In genomic region chr12:6038160-6038559, GRCh38 we compare ENCODE assay signal across 8 cellular contexts.
A peak's percentile ranks its signal among the peaks of the same experiment; 100 is the strongest.
DNase-seq lines count a peak whose midpoint lies in the region; ATAC-seq and TF ChIP-seq lines count a peak whose summit lies in the region.

No MANE protein-coding gene starts in this region.

- peak; percentile 0 for DNase-seq in NCI-H1436 (lab: John Stamatoyannopoulos, UW)
- DNase-seq in NCI-H1436 treated with DMSO at 0.1 percent for 48 hours (lab: John Stamatoyannopoulos, UW), result no peak
- DNase-seq in NCI-H82 treated with DMSO at 0.1 percent for 48 hours (lab: John Stamatoyannopoulos, UW; ENCODE audit: unreplicated experiment), result peak; percentile 65
- DNase-seq in activated T-cell treated with anti-CD3 and anti-CD28 coated beads, Interleukin-2, amount 50 U/mL, for 24 hours, result peak; percentile 41
- no peak for DNase-seq in Right ventricle myocardium superior
- peak; percentile 64 for DNase-seq in sigmoid colon
- no peak for DNase-seq in ovary

- H3K27me3 ChIP-seq in sigmoid colon, result no peaks in the 10 kb centered on the region
- H3K27me3 ChIP-seq in ovary, result no peaks in the 10 kb centered on the region

- no peaks in the 10 kb centered on the region for H3K9me3 ChIP-seq in sigmoid colon
- no peaks in the 10 kb centered on the region for H3K9me3 ChIP-seq in ovary

- peak in 3 of 4 experiments; percentile 6 to 50 (median 36) for TF ChIP-seq CTCF in sigmoid colon (IDR thresholded peaks at IDR 0.05)
- TF ChIP-seq CTCF in ovary (IDR thresholded peaks at IDR 0.05), result no peak

- intact Hi-C loops in Right ventricle myocardium superior (cut with DNase I) (loop anchor here (2.0 kb wide), 1 partner anchor 49 kb away; no protein-coding TSS in a partner anchor), sigmoid colon (cut with DNase I) (loop anchor here (2.0 kb wide), 1 partner anchor 71 kb away; no protein-coding TSS in a partner anchor), ovary (cut with DNase I) (loop anchor here in 1 of 4 donors (5.0 to 10.0 kb wide), 2 partner anchors 46 to 1183 kb away; no protein-coding TSS in a partner anchor)

- H3K4me3 Mint-ChIP-seq in activated T-cell treated with anti-CD3 and anti-CD28 coated beads, Interleukin-2, amount 50 U/mL, for 24 hours, result no peak overlapping the region

- H3K27me3 Mint-ChIP-seq in activated T-cell treated with anti-CD3 and anti-CD28 coated beads, Interleukin-2, amount 50 U/mL, for 24 hours, result no peaks in the 10 kb centered on the region

- whole genome bisulfite sequencing in sigmoid colon, 2 donors, result 20 to 36% methylated on average over 8 of the region's 8 CpGs
- 54 to 68% (median 62%) methylated on average over 8 of the region's 8 CpGs for WGBS in ovary, 3 donors

- H3K9me3 Mint-ChIP-seq in activated T-cell treated with anti-CD3 and anti-CD28 coated beads, Interleukin-2, amount 50 U/mL, for 24 hours, result no peaks in the 10 kb centered on the region

- H3K36me3 ChIP-seq in sigmoid colon (no peaks in the 10 kb centered on the region), ovary (no peaks in the 10 kb centered on the region)

- H3K27ac Mint-ChIP-seq in activated T-cell treated with anti-CD3 and anti-CD28 coated beads, Interleukin-2, amount 50 U/mL, for 24 hours, result no peak overlapping the region

- TF ChIP-seq POLR2A in sigmoid colon (IDR thresholded peaks at IDR 0.05) (no peak), ovary (IDR thresholded peaks at IDR 0.05) (no peak)

- ATAC-seq in HG03095 (IDR thresholded peaks at IDR 0.05; ENCODE audit: unreplicated experiment), result peak; percentile 83
- peak; percentile 71 for ATAC-seq in Right ventricle myocardium superior (ENCODE audit: poor library complexity)

- H3K4me1 ChIP-seq in sigmoid colon (no peaks in the 10 kb centered on the region), ovary (ENCODE audit: insufficient read depth) (no peaks in the 10 kb centered on the region)

- no peaks in the 10 kb centered on the region for H3K36me3 Mint-ChIP-seq in activated T-cell treated with anti-CD3 and anti-CD28 coated beads, Interleukin-2, amount 50 U/mL, for 24 hours (ENCODE audit: low read depth)

- H3K4me3 ChIP-seq in sigmoid colon, result no peak overlapping the region
- H3K4me3 ChIP-seq in ovary, result no peak overlapping the region

- no peak for TF ChIP-seq EP300 in sigmoid colon (IDR thresholded peaks at IDR 0.05)
- no peak for TF ChIP-seq EP300 in ovary (IDR thresholded peaks at IDR 0.05)

- H3K27ac ChIP-seq in sigmoid colon (no peak overlapping the region), ovary (no peak overlapping the region)

- peaks cover 2% of the 10 kb centered on the region for H3K4me1 Mint-ChIP-seq in activated T-cell treated with anti-CD3 and anti-CD28 coated beads, Interleukin-2, amount 50 U/mL, for 24 hours (ENCODE audit: low read depth)

Comparison
In these comparisons a context has a peak if more than half of its experiments do, and no peak if none do; other contexts are left out.
1. DNase-seq: peak in NCI-H1436 (single experiment), NCI-H82 treated with DMSO at 0.1 percent for 48 hours (single experiment), activated T-cell treated with anti-CD3 and anti-CD28 coated beads, Interleukin-2, amount 50 U/mL, for 24 hours (single experiment) and sigmoid colon (single experiment); none in NCI-H1436 treated with DMSO at 0.1 percent for 48 hours (single experiment), Right ventricle myocardium superior (single experiment) and ovary (0 of 5).
2. CTCF ChIP-seq: peak in sigmoid colon (3 of 4); none in ovary (0 of 3).